Comparison of ENCODE assay signal across 28 cellular contexts in genomic region chrX:156008915-156009314, GRCh38. TPM values are rescaled to one million over a fixed set of nuclear protein-coding genes. Genes with fewer than 3 reads are reported as not detected.
A peak's percentile ranks its signal among the peaks of the same experiment; 100 is the strongest.
DNase-seq lines count a peak whose midpoint lies in the region; ATAC-seq, FAIRE-seq and TF ChIP-seq lines count a peak whose summit lies in the region.
"Had no signal": no experiment of that assay in that cellular context is flagged by ENCODE, and none has a peak within 500 bp of the region (broad histone marks: within the 10 kb centered on the region; RNA-seq: fewer than 3 reads in every experiment).

No MANE protein-coding gene starts in this region.

- no peak overlapping the region for H3K14ac ChIP-seq in neuronal stem cell (ENCODE audit: low read length)

- no peak for TF ChIP-seq POLR2A in heart left ventricle (IDR thresholded peaks at IDR 0.05)

- no peak overlapping the region for H2BK5ac ChIP-seq in neuronal stem cell (ENCODE audit: low read length)

- no peak overlapping the region for H3K18ac ChIP-seq in neuronal stem cell (ENCODE audit: low read length)

- intact Hi-C loops in heart left ventricle (cut with DNase I) = no loop called here

- H3K4ac ChIP-seq in neuronal stem cell (ENCODE audit: low read length) = no peak overlapping the region

- H2BK12ac ChIP-seq in neuronal stem cell (ENCODE audit: low read length) = peak overlapping the region; percentile 7

- POLR2A ChIA-PET in HEK293T (lab: Yijun Ruan, JAX) = no interaction called here

- no peaks in the 10 kb centered on the region for H3K36me3 ChIP-seq in BLaER1 treated with 17β-estradiol and CSF1 and Interleukin-3, amounts not matched to agents 10 nM and 100 nM
- H3K36me3 ChIP-seq in neuronal stem cell (replicated peaks in 1 of 2; ENCODE audit: control insufficient read depth in 2 of 2, insufficient read depth in 2 of 2, low read length in 2 of 2) = peaks cover 0 to 4% of the 10 kb centered on the region in 2 donors
- H3K36me3 ChIP-seq in heart left ventricle = no peaks in the 10 kb centered on the region
- H3K36me3 ChIP-seq: adrenal gland, spleen, tibial artery had no signal

- H2BK15ac ChIP-seq in neuronal stem cell (ENCODE audit: low read length) = no peak overlapping the region

- H3K23ac ChIP-seq in neuronal stem cell (ENCODE audit: low read depth, low read length, poor library complexity) = no peak overlapping the region

- H3K4me3 ChIP-seq in BLaER1 treated with 17β-estradiol and CSF1 and Interleukin-3, amounts not matched to agents 10 nM and 100 nM = no peak overlapping the region
- H3K4me3 ChIP-seq in neuronal stem cell (ENCODE audit: low read length in 2 of 2) (peak overlapping the region in 1 of 2 donors; percentile 55), heart left ventricle (no peak overlapping the region)
- H3K4me3 ChIP-seq: adrenal gland, spleen, tibial artery had no signal

- H3K27ac ChIP-seq in BLaER1 treated with 17β-estradiol and CSF1 and Interleukin-3, amounts not matched to agents 10 nM and 100 nM = peak overlapping the region in 7 of 11 experiments; percentile 26 to 66 (median 44); a peak in 12 of 22 replicates
- no peak overlapping the region for H3K27ac ChIP-seq in neuronal stem cell (replicated peaks; ENCODE audit: low read length)
- no peak overlapping the region for H3K27ac ChIP-seq in heart left ventricle
- H3K27ac ChIP-seq: adrenal gland, parathyroid adenoma, spleen, tibial artery had no signal

- H2AFZ ChIP-seq in neuronal stem cell (ENCODE audit: low read length) = no peak overlapping the region
- H2AFZ ChIP-seq: parathyroid adenoma had no signal

- no peak for ATAC-seq in GM18873 (IDR thresholded peaks at IDR 0.05; ENCODE audit: low FRiP score, unreplicated experiment)
- no peak for ATAC-seq in heart left ventricle
- ATAC-seq: activated CD8-positive, alpha-beta T cell treated with anti-CD3 and anti-CD28 coated beads, Interleukin-2, amount 10 ng/mL, durations not matched to agents 7 days and 5 days had no signal

- peaks cover 3% of the 10 kb centered on the region for H3K79me1 ChIP-seq in neuronal stem cell (ENCODE audit: low read depth, low read length)

- no peaks in the 10 kb centered on the region for H4K20me1 ChIP-seq in BLaER1 treated with 17β-estradiol and CSF1 and Interleukin-3, amounts not matched to agents 10 nM and 100 nM

- no peaks in the 10 kb centered on the region for H3K27me3 ChIP-seq in BLaER1 treated with 17β-estradiol and CSF1 and Interleukin-3, amounts not matched to agents 10 nM and 100 nM
- H3K27me3 ChIP-seq in neuronal stem cell (ENCODE audit: control insufficient read depth in 3 of 3, insufficient read depth in 3 of 3, low read depth in 1 of 3, low read length in 3 of 3) (peaks cover 0 to 3% (median 0%) of the 10 kb centered on the region in 3 experiments), heart left ventricle (no peaks in the 10 kb centered on the region)
- H3K27me3 ChIP-seq: adrenal gland, spleen, tibial artery had no signal

- WGBS in neuronal stem cell (ENCODE audit: extremely low coverage in 2 of 2, insufficient read length in 2 of 2, insufficient replicate concordance in 1 of 2), 2 donors = no CpG with 5 or more reads among the region's 1 CpG
- WGBS in heart left ventricle, 4 donors = 64 to 81% (median 75%) methylated on average over 1 of the region's 1 CpG

- no peak for TF ChIP-seq CTCF in heart left ventricle (IDR thresholded peaks at IDR 0.05)

- H3K4me1 ChIP-seq in BLaER1 treated with 17β-estradiol and CSF1 and Interleukin-3, amounts not matched to agents 10 nM and 100 nM = peaks cover 0 to 40% (median 30%) of the 10 kb centered on the region in 10 experiments; a peak in 17 of 20 replicates
- H3K4me1 ChIP-seq in neuronal stem cell (ENCODE audit: control insufficient read depth in 2 of 2, insufficient read depth in 1 of 2, low read depth in 1 of 2, low read length in 2 of 2) (peaks cover 0 to 3% of the 10 kb centered on the region in 2 donors), heart left ventricle (no peaks in the 10 kb centered on the region)
- H3K4me1 ChIP-seq: adrenal gland, parathyroid adenoma, spleen, tibial artery had no signal

- no peaks in the 10 kb centered on the region for H3K9me3 ChIP-seq in BLaER1 treated with 17β-estradiol and CSF1 and Interleukin-3, amounts not matched to agents 10 nM and 100 nM (replicated peaks in 1 of 11)
- H3K9me3 ChIP-seq in neuronal stem cell (replicated peaks in 1 of 2; ENCODE audit: control insufficient read depth in 2 of 2, insufficient read depth in 1 of 2, low read depth in 1 of 2, low read length in 2 of 2) = peaks cover 0 to 11% of the 10 kb centered on the region in 2 donors
- no peaks in the 10 kb centered on the region for H3K9me3 ChIP-seq in heart left ventricle
- H3K9me3 ChIP-seq: adrenal gland, spleen, tibial artery had no signal

- peak overlapping the region in 9 of 11 experiments; percentile 2 to 69 (median 44); a peak in 14 of 22 replicates for H3K4me2 ChIP-seq in BLaER1 treated with 17β-estradiol and CSF1 and Interleukin-3, amounts not matched to agents 10 nM and 100 nM
- H3K4me2 ChIP-seq in neuronal stem cell (ENCODE audit: insufficient read depth, low read length, poor library complexity, severe bottlenecking) = no peak overlapping the region

- no peak overlapping the region for H2AK5ac ChIP-seq in neuronal stem cell (ENCODE audit: low read depth, low read length)

- H4K91ac ChIP-seq in neuronal stem cell (ENCODE audit: low read depth, low read length, poor library complexity) = no peak overlapping the region

- FAIRE-seq in colon (lab: Jason Lieb, UNC) = peak; percentile 99

- H4K8ac ChIP-seq in neuronal stem cell (ENCODE audit: low read depth, low read length) = peak overlapping the region; percentile 3

- H2BK120ac ChIP-seq in neuronal stem cell (ENCODE audit: low read depth, low read length) = no peak overlapping the region

- H3K9ac ChIP-seq in BLaER1 treated with 17β-estradiol and CSF1 and Interleukin-3, amounts not matched to agents 10 nM and 100 nM = peak overlapping the region in 2 of 11 experiments; percentile 27 to 49; a peak in 1 of 22 replicates
- H3K9ac ChIP-seq in neuronal stem cell (ENCODE audit: low read depth, low read length, poor library complexity) = no peak overlapping the region
- H3K9ac ChIP-seq: parathyroid adenoma had no signal

- CTCF ChIA-PET in HEK293T (lab: Yijun Ruan, JAX) = no interaction called here

- DNase-seq in HEK293T (ENCODE audit: extremely low spot score) (no peak), neuronal stem cell (ENCODE audit: low spot score) (no peak), heart left ventricle (no peak), H4 (ENCODE audit: low spot score) (no peak)
- no peak for DNase-seq in stimulated activated CD4-positive, alpha-beta T cell treated with anti-CD3 and anti-CD28 coated beads, Interleukin-2, amount 100 ng/mL, for 48 hours
- DNase-seq: activated CD4-positive, alpha-beta T cell treated with anti-CD3 and anti-CD28 coated beads for 1 hour; activated CD8-positive, alpha-beta T cell treated with anti-CD3 and anti-CD28 coated beads, Interleukin-2, amount 10 ng/mL, durations not matched to agents 7 days and 5 days; activated naive CD4-positive, alpha-beta T cell treated with anti-CD3 and anti-CD28 coated beads, Interleukin-2, amount 10 ng/mL, durations not matched to agents 7 days and 5 days; adrenal gland; C1 segment of cervical spinal cord; cerebellar nuclear complex; COR-L47; DMS79 treated with DMSO at 0.1 percent for 48 hours; HCEC 1CT; hypothalamus; NCI-H1092 treated with DMSO at 0.1 percent for 48 hours; NCI-H1694 treated with DMSO at 0.1 percent for 48 hours; NCI-H446 treated with DMSO at 0.1 percent for 48 hours; nephron progenitor cell; spleen; stimulated activated CD4-positive, alpha-beta T cell treated with anti-CD3 and anti-CD28 coated beads, Interleukin-2, amount 100 ng/mL, for 24 hours; tibial artery had no signal

TF ChIP-seq in HEK293T, 16 proteins besides CTCF, POLR2A, EP300 and RAD21:
- TF ChIP-seq TARDBP (IDR thresholded peaks at IDR 0.05) = peak; percentile 99
- no peak for TF ChIP-seq FOXA1 (IDR thresholded peaks at IDR 0.05)
- TF ChIP-seq CTBP1 (IDR thresholded peaks at IDR 0.05; ENCODE audit: borderline replicate concordance) = no peak

RNA-seq across cellular contexts. Expression of gene IL9R, which starts 11.4 kb away (rescaled TPM):
- polyA plus RNA-seq in neuronal stem cell (2013, experiment 1 of 2) = 0.03 TPM
- 0.03 TPM for polyA plus RNA-seq in neuronal stem cell (2013, experiment 2 of 2)
- total RNA-seq in heart left ventricle = under 1 TPM in 1 of 9 donors, not detected in 8; 0.16 TPM
- polyA plus RNA-seq in heart left ventricle = not detected
- not detected in 2 replicates for total RNA-seq in H4 (2014; rRNA removed; shearing (Covaris generic))
- total RNA-seq: fibroblast of lung, M059J had no signal
- polyA plus RNA-seq: fibroblast of lung had no signal

Comparison
In these comparisons a context has a peak if more than half of its experiments do, and no peak if none do; other contexts are left out.
1. H3K27ac ChIP-seq: peak in BLaER1 treated with 17β-estradiol and CSF1 and Interleukin-3, amounts not matched to agents 10 nM and 100 nM (7 of 11); none in neuronal stem cell (single experiment) and heart left ventricle (0 of 12).